11 cellular contexts compared by ENCODE assay signal in the genomic region with DNA sequence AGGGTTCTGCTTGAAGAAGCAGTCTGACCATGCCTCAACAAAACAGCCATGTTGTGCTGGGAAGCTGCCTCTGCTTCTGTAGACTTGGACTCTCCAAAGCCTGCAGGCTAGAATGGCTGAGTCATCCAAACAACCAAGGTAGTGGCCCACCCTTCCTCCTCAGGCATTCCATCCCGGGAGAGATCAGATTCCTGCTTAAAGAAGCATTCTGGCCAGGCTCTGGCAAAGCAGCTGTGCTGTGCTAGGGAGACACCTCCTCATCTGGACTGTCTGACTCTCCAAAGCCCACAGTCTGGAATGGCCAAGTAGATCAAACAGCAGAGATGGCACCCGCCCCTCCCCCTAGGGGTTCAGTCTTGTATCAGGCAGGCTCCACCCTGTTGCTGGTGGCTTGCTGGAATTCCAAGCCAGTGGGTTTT. TPM values are rescaled to one million over a fixed set of nuclear protein-coding genes. Genes with fewer than 3 reads are reported as not detected.
DNase-seq lines count a peak whose midpoint lies in the region; ATAC-seq and TF ChIP-seq lines count a peak whose summit lies in the region.
"Had no signal": no experiment of that assay in that cellular context is flagged by ENCODE, and none has a peak within 500 bp of the region (broad histone marks: within the 10 kb centered on the region; RNA-seq: fewer than 3 reads in every experiment).

No MANE protein-coding gene starts in this region.

- H3K4me3 Mint-ChIP-seq in neural progenitor cell = no peak overlapping the region
- H3K4me3 Mint-ChIP-seq: memory B cell had no signal

- no peak overlapping the region for H3K9ac ChIP-seq in neural progenitor cell

- no peaks in the 10 kb centered on the region for H3K36me3 ChIP-seq in neural progenitor cell

- H3K9me3 Mint-ChIP-seq in neural progenitor cell = peaks cover 43% of the 10 kb centered on the region

- in situ Hi-C loops in Caki2 (cut with HindIII; ENCODE audit: low pct_unique_long_range_greater_than_20kb, low sequenced_read_pairs) = no loop called here

- no peak overlapping the region for H3K4me2 ChIP-seq in neural progenitor cell

- no peaks in the 10 kb centered on the region for H3K79me2 ChIP-seq in neural progenitor cell (ENCODE audit: low read depth)

- peaks cover 4% of the 10 kb centered on the region for H3K9me3 ChIP-seq in neural progenitor cell (ENCODE audit: low read depth)

- peaks cover 6% of the 10 kb centered on the region for H3K36me3 Mint-ChIP-seq in neural progenitor cell

- H3K27me3 ChIP-seq in neural progenitor cell = no peaks in the 10 kb centered on the region

- no peak overlapping the region for H3K27ac ChIP-seq in neural progenitor cell

- H3K27ac Mint-ChIP-seq in neural progenitor cell = no peak overlapping the region
- H3K27ac Mint-ChIP-seq: memory B cell had no signal

- peak overlapping the region; percentile 54 for H2AFZ ChIP-seq in neural progenitor cell (replicated peaks)

- no peak overlapping the region for H3K4me3 ChIP-seq in neural progenitor cell
- H3K4me3 ChIP-seq: coronary artery had no signal

- DNase-seq in Caki2 (ENCODE audit: low read depth) (peak; percentile 51), NCI-H460 (ENCODE audit: extremely low read depth, low read depth) (peak; percentile 58), epidermal melanocyte (ENCODE audit: insufficient read length, low spot score) (peak; percentile 41), neural progenitor cell (ENCODE audit: low spot score) (no peak), NCI-H2227 (lab: John Stamatoyannopoulos, UW; ENCODE audit: unreplicated experiment) (no peak), T-helper 1 cell (no peak)
- no peak for DNase-seq in activated effector memory CD4-positive, alpha-beta T cell treated with anti-CD3 and anti-CD28 coated beads, Interleukin-2, amount 50 U/mL, for 16 hours
- DNase-seq: NCI-H510A treated with DMSO at 0.1 percent for 48 hours had no signal

- H3K27me3 Mint-ChIP-seq in neural progenitor cell (ENCODE audit: insufficient read depth, low read depth) = no peaks in the 10 kb centered on the region

- ATAC-seq in GM19395 (IDR thresholded peaks at IDR 0.05; ENCODE audit: unreplicated experiment) = no peak

- H4K20me1 ChIP-seq in neural progenitor cell (ENCODE audit: low read depth) = no peaks in the 10 kb centered on the region

- no peak for TF ChIP-seq CTCF in neural progenitor cell (IDR thresholded peaks at IDR 0.05)

- H3K4me1 ChIP-seq in neural progenitor cell = peaks cover 7% of the 10 kb centered on the region

- H3K4me1 Mint-ChIP-seq in neural progenitor cell = peaks cover 5% of the 10 kb centered on the region
- H3K4me1 Mint-ChIP-seq: memory B cell had no signal

- H3F3A ChIP-seq in neural progenitor cell (ENCODE audit: low read depth) = no peaks in the 10 kb centered on the region

RNA-seq across cellular contexts. Expression of gene F3, which starts 38.3 kb away (rescaled TPM):
- total RNA-seq in Caki2 (2014; rRNA removed; shearing (Covaris generic); ENCODE audit: low replicate concordance) = 3.4 and 6.6 TPM in 2 replicates
- total RNA-seq in NCI-H460 (2014; rRNA removed; shearing (Covaris generic)) = 3.8 and 4.2 TPM in 2 replicates
- 2.2 and 12.7 TPM in 2 replicates for polyA plus RNA-seq in NCI-H460 (2014; cell fraction: nucleus; rRNA removed)
- 2.3 and 6.4 TPM in 2 replicates for total RNA-seq in neural progenitor cell (ENCODE audit: low replicate concordance)

Comparison
In these comparisons a context has a peak if more than half of its experiments do, and no peak if none do; other contexts are left out.
1. DNase-seq: peak in Caki2 (single experiment), NCI-H460 (single experiment) and epidermal melanocyte (single experiment); none in neural progenitor cell (single experiment), NCI-H2227 (single experiment), activated effector memory CD4-positive, alpha-beta T cell treated with anti-CD3 and anti-CD28 coated beads, Interleukin-2, amount 50 U/mL, for 16 hours (single experiment) and T-helper 1 cell (0 of 5).